Comparison of ENCODE assay signal across 9 cellular contexts in the genomic region with DNA sequence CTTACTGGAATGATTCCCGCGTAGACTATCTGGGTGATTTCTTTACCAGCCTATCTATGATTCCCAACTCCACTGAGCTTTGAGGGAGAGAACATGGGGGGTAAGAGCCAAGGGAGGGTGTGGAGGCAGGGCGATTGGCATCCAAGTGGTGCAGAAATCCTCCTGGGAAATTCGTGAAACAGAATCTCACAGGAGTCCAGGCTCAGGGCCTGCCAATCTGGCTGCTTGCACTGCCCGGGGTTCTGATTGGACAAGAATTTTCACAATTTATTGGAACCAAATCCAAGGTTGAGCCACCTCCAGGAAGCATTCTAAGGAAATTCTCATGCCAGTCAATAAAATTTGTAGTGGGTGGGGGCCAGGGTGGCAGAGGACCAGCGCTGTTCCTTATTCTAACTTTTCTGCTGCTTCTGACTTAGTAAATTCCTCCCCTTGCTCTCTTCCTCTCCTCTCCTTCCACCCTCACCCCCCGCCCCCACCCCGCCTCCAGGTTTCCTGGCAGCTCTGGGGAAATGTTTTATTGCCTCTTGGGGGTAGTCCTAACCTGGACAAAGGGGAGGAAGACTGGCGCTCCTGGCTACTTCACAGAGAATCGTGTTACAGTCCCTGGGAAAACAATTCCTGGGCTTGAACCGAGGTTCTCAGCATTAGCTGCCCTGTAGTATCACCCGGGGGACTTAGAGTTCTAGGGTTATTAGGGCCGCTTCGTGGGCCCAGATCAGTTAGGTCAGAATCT. TPM values are rescaled to one million over a fixed set of nuclear protein-coding genes. Genes with fewer than 3 reads are reported as not detected.
DNase-seq lines count a peak whose midpoint lies in the region; ATAC-seq and TF ChIP-seq lines count a peak whose summit lies in the region.
"Had no signal": no experiment of that assay in that cellular context is flagged by ENCODE, and none has a peak within 500 bp of the region (broad histone marks: within the 10 kb centered on the region; RNA-seq: fewer than 3 reads in every experiment).

No MANE protein-coding gene starts in this region.

- ATAC-seq in GM21390 (IDR thresholded peaks at IDR 0.05; ENCODE audit: unreplicated experiment) = no peak
- ATAC-seq in GM19395 (IDR thresholded peaks at IDR 0.05; ENCODE audit: unreplicated experiment) = no peak

- no peaks in the 10 kb centered on the region; the same call in none of the 2 replicates for H3K27me3 ChIP-seq in GM06990 (replicated peaks; ENCODE audit: control insufficient read depth, insufficient read depth, low read length)

- TF ChIP-seq CTCF in GM06990 (IDR thresholded peaks at IDR 0.05; ENCODE audit: insufficient read depth, low read length, poor library complexity, severe bottlenecking) (no peak), fibroblast of pulmonary artery (IDR thresholded peaks at IDR 0.05; ENCODE audit: low read length, missing control alignments) (no peak)

- H3K36me3 ChIP-seq in GM06990 (ENCODE audit: control insufficient read depth, insufficient read depth, low read length) = no peaks in the 10 kb centered on the region

- DNase-seq in GM06990 (ENCODE audit: extremely low read depth, insufficient read length) (no peak), NCI-H748 (lab: John Stamatoyannopoulos, UW; ENCODE audit: unreplicated experiment) (peak; percentile 31), fibroblast of pulmonary artery (ENCODE audit: low read depth) (peak; percentile 57), renal cortical epithelial cell (ENCODE audit: low read depth) (peak; percentile 72), GDM1 (lab: John Stamatoyannopoulos, UW) (no peak), inferior parietal cortex (ENCODE audit: extremely low spot score) (no peak)
- DNase-seq: central memory CD4-positive, alpha-beta T cell had no signal

- H3K4me3 ChIP-seq in GM06990 (replicated peaks; ENCODE audit: low read depth, low read length) (peak overlapping the region; percentile 70), fibroblast of pulmonary artery (replicated peaks; ENCODE audit: low read depth, low read length) (peak overlapping the region; percentile 86)

RNA-seq across cellular contexts. Expression of a gene that starts 3.1 kb away (rescaled TPM):
- 0.69 and 0.75 TPM in 2 replicates for total RNA-seq in renal cortical epithelial cell

Comparison
In these comparisons a context has a peak if more than half of its experiments do, and no peak if none do; other contexts are left out.
1. DNase-seq: peak in NCI-H748 (single experiment), fibroblast of pulmonary artery (single experiment) and renal cortical epithelial cell (single experiment); none in GM06990 (single experiment), GDM1 (single experiment) and inferior parietal cortex (single experiment).